19 cellular contexts compared by ENCODE assay signal in the genomic region with DNA sequence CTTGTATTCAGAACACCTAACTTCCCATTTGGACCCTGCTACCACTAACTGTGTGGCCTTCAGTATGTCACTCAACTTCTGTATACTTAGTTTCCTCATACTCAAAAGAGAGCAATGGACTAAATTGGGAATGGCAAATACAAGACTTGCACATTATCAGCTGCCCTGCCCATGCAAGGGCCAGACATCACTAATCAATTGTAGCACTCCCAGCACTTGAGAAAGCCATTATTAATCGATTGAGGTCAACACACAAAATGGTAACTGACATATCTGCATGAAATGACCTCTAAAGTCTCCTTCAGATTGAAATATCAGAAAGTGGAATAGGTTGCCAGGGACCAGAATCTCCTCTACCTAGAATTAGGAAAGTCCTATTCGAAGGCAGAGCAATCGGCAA. TPM values are rescaled to one million over a fixed set of nuclear protein-coding genes. Genes with fewer than 3 reads are reported as not detected.
DNase-seq lines count a peak whose midpoint lies in the region; TF ChIP-seq lines count a peak whose summit lies in the region.
"Had no signal": no experiment of that assay in that cellular context is flagged by ENCODE, and none has a peak within 500 bp of the region (broad histone marks: within the 10 kb centered on the region; RNA-seq: fewer than 3 reads in every experiment).

No MANE protein-coding gene starts in this region.

- TF ChIP-seq CTCF in HEK293 (tag by site-specific recombination; IDR thresholded peaks at IDR 0.05) (no peak), WERI-Rb-1 (IDR thresholded peaks at IDR 0.05; ENCODE audit: low read depth, low read length) (no peak), tibial nerve (IDR thresholded peaks at IDR 0.05) (no peak)

- H3K36me3 ChIP-seq in HEK293 (ENCODE audit: control insufficient read depth in 2 of 2, insufficient read depth in 1 of 2, low read length in 2 of 2) (no peaks in the 10 kb centered on the region), WERI-Rb-1 (no peaks in the 10 kb centered on the region), tibial nerve (no peaks in the 10 kb centered on the region)
- H3K36me3 ChIP-seq: BLaER1 had no signal

- no peak for TF ChIP-seq EP300 in tibial nerve (IDR thresholded peaks at IDR 0.05)

- POLR2A ChIA-PET in HEK293 (lab: Yijun Ruan, JAX), result no interaction called here

- H3K27me3 ChIP-seq in WERI-Rb-1 (ENCODE audit: insufficient read depth, low read depth, severe bottlenecking) (no peaks in the 10 kb centered on the region), tibial nerve (no peaks in the 10 kb centered on the region)
- H3K27me3 ChIP-seq: BLaER1 had no signal

- H3K4me1 ChIP-seq in HEK293 (ENCODE audit: control insufficient read depth, insufficient read depth, low read length) (no peaks in the 10 kb centered on the region), tibial nerve (no peaks in the 10 kb centered on the region)
- H3K4me1 ChIP-seq: A549 had no signal

- DNase-seq in DMS 273 (lab: John Stamatoyannopoulos, UW; ENCODE audit: unreplicated experiment) (peak; percentile 20), DMS 273 treated with DMSO at 0.1 percent for 48 hours (lab: John Stamatoyannopoulos, UW) (no peak), WERI-Rb-1 (no peak), erythroblast (lab: John Stamatoyannopoulos, UW) (peak; percentile 7 to 49), tibial nerve (ENCODE audit: low spot score in 2 of 2) (no peak)
- DNase-seq in activated effector memory CD4-positive, alpha-beta T cell treated with Interleukin-2 at 50 U/mL for 16 hours, result no peak
- DNase-seq: AML-193; Calu3; CD4-positive, alpha-beta memory T cell; DMS79 treated with DMSO at 0.1 percent for 48 hours; GM23248; HCEC 1CT had no signal

- TF ChIP-seq POLR2A in erythroblast (IDR thresholded peaks at IDR 0.05; ENCODE audit: low read length), result no peak
- no peak for TF ChIP-seq POLR2A in tibial nerve (IDR thresholded peaks at IDR 0.05)

- no peaks in the 10 kb centered on the region for H3K9me3 ChIP-seq in HEK293 (ENCODE audit: control insufficient read depth, insufficient read depth, low read depth, low read length)
- H3K9me3 ChIP-seq in WERI-Rb-1 (ENCODE audit: severe bottlenecking), result no peaks in the 10 kb centered on the region
- peaks cover 0 to 6% (median 1%) of the 10 kb centered on the region in 4 donors for H3K9me3 ChIP-seq in tibial nerve
- H3K9me3 ChIP-seq: A549, BLaER1 had no signal

- CTCF ChIA-PET in HEK293 (lab: Yijun Ruan, JAX), result no interaction called here

- 91 to 97% methylated on average over 3 of the region's 3 CpGs for WGBS in tibial nerve, 2 donors

- H3K4me3 ChIP-seq in HEK293 (ENCODE audit: low read depth, low read length) (no peak overlapping the region), WERI-Rb-1 (ENCODE audit: low read depth, low read length) (no peak overlapping the region), tibial nerve (no peak overlapping the region)
- H3K4me3 ChIP-seq: A549, BLaER1, GM23248 had no signal

- H3K27ac ChIP-seq in HEK293 (ENCODE audit: extremely low read depth, low read depth, low read length) (no peak overlapping the region), WERI-Rb-1 (peak overlapping the region; percentile 58), tibial nerve (no peak overlapping the region)
- H3K27ac ChIP-seq: 22Rv1, A549, BLaER1, GM23248, KMS-11 had no signal

TF ChIP-seq in HEK293, 187 proteins besides CTCF, POLR2A, EP300 and RAD21:
- TF ChIP-seq ZNF23 (tag by site-specific recombination; IDR thresholded peaks at IDR 0.05; ENCODE audit: borderline replicate concordance) (peak; percentile 80; the same call in 1 of the 2 replicates), ZNF19 (tag by site-specific recombination; IDR thresholded peaks at IDR 0.05; ENCODE audit: low read depth) (no peak), ZNF175 (tag by site-specific recombination; IDR thresholded peaks at IDR 0.05) (no peak), ZNF549 (tag by site-specific recombination; IDR thresholded peaks at IDR 0.05) (peak; percentile 88), ZNF747 (tag by site-specific recombination; IDR thresholded peaks at IDR 0.05) (no peak), ZNF660 (tag by site-specific recombination; IDR thresholded peaks at IDR 0.05) (no peak), ZNF146 (tag by site-specific recombination; IDR thresholded peaks at IDR 0.05) (no peak), ZBTB17 (tag by site-specific recombination; IDR thresholded peaks at IDR 0.05) (peak; percentile 95)

RNA-seq across cellular contexts. Expression of a gene that starts 59.2 kb away (rescaled TPM):
- not detected for total RNA-seq in tibial nerve
- total RNA-seq: Calu3; CD4-positive, alpha-beta memory T cell; G401; GM23248; HepG2 had no signal

Comparison
In these comparisons a context has a peak if more than half of its experiments do, and no peak if none do; other contexts are left out.
1. DNase-seq: peak in DMS 273 (single experiment) and erythroblast (2 of 2); none in DMS 273 treated with DMSO at 0.1 percent for 48 hours (single experiment), WERI-Rb-1 (single experiment), activated effector memory CD4-positive, alpha-beta T cell treated with Interleukin-2 at 50 U/mL for 16 hours (single experiment) and tibial nerve (0 of 2).